In genomic region chr12:77010637-77011548, GRCh38 we compare ENCODE assay signal across 8 cellular contexts. TPM values are rescaled to one million over a fixed set of nuclear protein-coding genes. Genes with fewer than 3 reads are reported as not detected.
DNase-seq lines count a peak whose midpoint lies in the region; ATAC-seq and TF ChIP-seq lines count a peak whose summit lies in the region.

No MANE protein-coding gene starts in this region.

- no peak overlapping the region for H3K4me3 ChIP-seq in NT2/D1 (ENCODE audit: insufficient read length, low read depth)
- no peak overlapping the region for H3K4me3 ChIP-seq in epithelial cell of esophagus (ENCODE audit: low read length)
- H3K4me3 ChIP-seq in naive thymus-derived CD4-positive, alpha-beta T cell (ENCODE audit: low read length), result no peak overlapping the region

- H3K4me1 ChIP-seq in NT2/D1 (ENCODE audit: insufficient read depth, insufficient read length), result no peaks in the 10 kb centered on the region
- no peaks in the 10 kb centered on the region for H3K4me1 ChIP-seq in naive thymus-derived CD4-positive, alpha-beta T cell (ENCODE audit: control insufficient read depth in 2 of 2, insufficient read depth in 2 of 2, low read length in 2 of 2)

- CTCF ChIA-PET in naive thymus-derived CD4-positive, alpha-beta T cell (lab: Charles Lee), result interaction anchor here (0.6 to 2.2 kb wide), 18 partner anchors 9 to 841 kb away, joined by 3 to 22 read pairs (median 4); no protein-coding TSS in a partner anchor

- no peak overlapping the region for H3K9ac ChIP-seq in NT2/D1 (ENCODE audit: insufficient read length, low read depth)

- peak; percentile 87 for DNase-seq in DMS53 treated with DMSO at 0.1 percent for 48 hours (lab: John Stamatoyannopoulos, UW; ENCODE audit: unreplicated experiment)
- peak; percentile 59 for DNase-seq in HuH-7 (ENCODE audit: low spot score)
- DNase-seq in NT2/D1 (ENCODE audit: low read depth, low spot score), result peak; percentile 71
- peak; percentile 60 for DNase-seq in activated CD8-positive, alpha-beta memory T cell treated with anti-CD3 and anti-CD28 coated beads, Interleukin-2, amount 50 U/mL, for 4 hours
- DNase-seq in epithelial cell of esophagus (ENCODE audit: low read depth), result peak; percentile 79
- DNase-seq in naive thymus-derived CD4-positive, alpha-beta T cell, result peak; percentile 19 to 65 (median 45)
- DNase-seq in stimulated activated CD8-positive, alpha-beta memory T cell treated with anti-CD3 and anti-CD28 coated beads, Interleukin-7, amount 100 ng/mL, for 48 hours (ENCODE audit: extremely low read depth in 1 of 2, low read depth in 1 of 2), result peak; percentile 31 to 55

- intact Hi-C loops in naive thymus-derived CD4-positive, alpha-beta T cell (cut with micrococcal nuclease), result loop anchor here (1.0 to 5.0 kb wide), 4 partner anchors 134 to 390 kb away; partner anchors contain the start of gene CSRP2 (in 1 of the 2)

- POLR2A ChIA-PET in naive thymus-derived CD4-positive, alpha-beta T cell (lab: Charles Lee), result no interaction called here

- no peak overlapping the region for H3K27ac Mint-ChIP-seq in naive thymus-derived CD4-positive, alpha-beta T cell

- H3K36me3 Mint-ChIP-seq in naive thymus-derived CD4-positive, alpha-beta T cell, result no peaks in the 10 kb centered on the region

- no peaks in the 10 kb centered on the region for H3K27me3 ChIP-seq in NT2/D1 (ENCODE audit: insufficient read depth, insufficient read length)
- H3K27me3 ChIP-seq in naive thymus-derived CD4-positive, alpha-beta T cell (ENCODE audit: control insufficient read depth in 2 of 2, insufficient read depth in 2 of 2, low read length in 2 of 2), result no peaks in the 10 kb centered on the region

- H3K27ac ChIP-seq in naive thymus-derived CD4-positive, alpha-beta T cell (ENCODE audit: low read depth, low read length), result no peak overlapping the region

- no peaks in the 10 kb centered on the region for H3K9me3 ChIP-seq in NT2/D1 (ENCODE audit: insufficient read depth, low read length)
- no peaks in the 10 kb centered on the region for H3K9me3 ChIP-seq in naive thymus-derived CD4-positive, alpha-beta T cell (ENCODE audit: control insufficient read depth in 2 of 3, low read length in 3 of 3)

- peak overlapping the region in 2 of 10 donors; percentile 8 to 17 for H3K4me3 Mint-ChIP-seq in naive thymus-derived CD4-positive, alpha-beta T cell

- H3K4me1 Mint-ChIP-seq in naive thymus-derived CD4-positive, alpha-beta T cell, result peaks cover 0 to 6% (median 5%) of the 10 kb centered on the region in 7 donors

- no peaks in the 10 kb centered on the region for H3K36me3 ChIP-seq in NT2/D1 (ENCODE audit: insufficient read depth, insufficient read length, low read length)
- no peaks in the 10 kb centered on the region for H3K36me3 ChIP-seq in naive thymus-derived CD4-positive, alpha-beta T cell (ENCODE audit: control insufficient read depth in 2 of 3, insufficient read depth in 3 of 3, low read length in 3 of 3)

- ATAC-seq in GM21529 (IDR thresholded peaks at IDR 0.05; ENCODE audit: unreplicated experiment), result peak; percentile 95
- peak; percentile 84 for ATAC-seq in naive thymus-derived CD4-positive, alpha-beta T cell

- peak; percentile 99 for TF ChIP-seq CTCF in epithelial cell of esophagus (IDR thresholded peaks at IDR 0.05; ENCODE audit: insufficient read depth, low read depth, low read length, missing control alignments)

- H3K9me3 Mint-ChIP-seq in naive thymus-derived CD4-positive, alpha-beta T cell, result no peaks in the 10 kb centered on the region

- peaks cover 8 to 20% (median 18%) of the 10 kb centered on the region in 5 donors for H3K27me3 Mint-ChIP-seq in naive thymus-derived CD4-positive, alpha-beta T cell

RNA-seq across cellular contexts. Expression of gene E2F7, which starts 54.5 kb away (rescaled TPM):
- total RNA-seq in naive thymus-derived CD4-positive, alpha-beta T cell, result 10 to 100 TPM in 1 of 5 experiments, under 1 TPM in 1, not detected in 3; 0.22 to 17.6 TPM
- not detected for polyA plus RNA-seq in naive thymus-derived CD4-positive, alpha-beta T cell
